Comparison of ENCODE assay signal across 1 cellular context in the genomic region with DNA sequence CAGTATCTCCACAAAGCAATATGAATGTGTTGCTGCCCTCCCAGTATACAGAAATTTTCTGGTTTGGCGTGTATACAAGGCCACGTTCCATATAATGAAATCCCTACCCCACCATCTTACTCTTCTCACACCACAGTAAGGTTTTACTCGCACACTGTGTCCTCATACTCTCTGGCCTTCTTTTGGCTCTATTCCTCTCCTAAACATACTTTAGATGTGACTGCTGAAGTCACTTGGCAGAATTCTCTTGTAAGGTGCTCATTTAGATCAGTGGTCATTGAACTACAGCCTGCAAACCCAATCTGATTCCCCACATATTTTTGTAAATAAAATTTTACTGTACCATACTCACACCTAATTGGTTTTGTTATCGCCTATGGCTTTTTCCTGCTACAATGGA.
TF ChIP-seq lines count a peak whose summit lies in the region.

No MANE protein-coding gene starts in this region.

TF ChIP-seq in HCT116, 20 proteins besides CTCF, POLR2A, EP300 and RAD21 (continued from another document):
- TF ChIP-seq SIN3A (IDR thresholded peaks at IDR 0.05; ENCODE audit: low read depth) (no peak), CBX3 (IDR thresholded peaks at IDR 0.05; ENCODE audit: low read depth) (no peak), EZH2phosphoT487 (IDR thresholded peaks at IDR 0.05; ENCODE audit: borderline replicate concordance) (no peak), ELF1 (IDR thresholded peaks at IDR 0.05; ENCODE audit: borderline replicate concordance, low read depth) (no peak), ZNF274 (IDR thresholded peaks at IDR 0.05; ENCODE audit: low read depth, low read length) (no peak), POLR2AphosphoS5 (IDR thresholded peaks at IDR 0.05; ENCODE audit: low read depth, low read length) (no peak), EZH2 (IDR thresholded peaks at IDR 0.05) (no peak), SP1 (IDR thresholded peaks at IDR 0.05; ENCODE audit: low read depth) (no peak), SRF (IDR thresholded peaks at IDR 0.05; ENCODE audit: low read depth) (no peak), TCF7L2 (IDR thresholded peaks at IDR 0.05; ENCODE audit: borderline replicate concordance, extremely low read depth, insufficient read depth, insufficient read length) (no peak), YY1 (IDR thresholded peaks at IDR 0.05; ENCODE audit: extremely low read depth, insufficient replicate concordance, low read depth, low read length) (no peak)
- TF ChIP-seq, protein P1, sequence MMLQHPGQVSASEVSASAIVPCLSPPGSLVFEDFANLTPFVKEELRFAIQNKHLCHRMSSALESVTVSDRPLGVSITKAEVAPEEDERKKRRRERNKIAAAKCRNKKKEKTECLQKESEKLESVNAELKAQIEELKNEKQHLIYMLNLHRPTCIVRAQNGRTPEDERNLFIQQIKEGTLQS (IDR thresholded peaks at IDR 0.05) = no peak
- TF ChIP-seq, protein P2, sequence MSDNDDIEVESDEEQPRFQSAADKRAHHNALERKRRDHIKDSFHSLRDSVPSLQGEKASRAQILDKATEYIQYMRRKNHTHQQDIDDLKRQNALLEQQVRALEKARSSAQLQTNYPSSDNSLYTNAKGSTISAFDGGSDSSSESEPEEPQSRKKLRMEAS (IDR thresholded peaks at IDR 0.05) = no peak
TF ChIP-seq in HCT116: peak in this region for 0.
